ENCODE assay signal across 3 cellular contexts in genomic region chr17:76849160-76849559, GRCh38. TPM values are rescaled to one million over a fixed set of nuclear protein-coding genes. Genes with fewer than 3 reads are reported as not detected.
"Had no signal": no experiment of that assay in that cellular context is flagged by ENCODE, and none has a peak within 500 bp of the region (broad histone marks: within the 10 kb centered on the region; RNA-seq: fewer than 3 reads in every experiment).

No MANE protein-coding gene starts in this region.

RNA-seq across cellular contexts. Expression of gene MGAT5B, which starts 19.0 kb away (rescaled TPM):
- total RNA-seq: activated CD4-positive, alpha-beta T cell treated with anti-CD3 and anti-CD28 coated beads for 36 hours; ascending aorta; bronchial epithelial cell had no signal
